In genomic region chr10:48209246-48209645, GRCh38 we compare ENCODE assay signal across 19 cellular contexts.
A peak's percentile ranks its signal among the peaks of the same experiment; 100 is the strongest.
DNase-seq lines count a peak whose midpoint lies in the region; ATAC-seq, FAIRE-seq and TF ChIP-seq lines count a peak whose summit lies in the region.
"Had no signal": no experiment of that assay in that cellular context is flagged by ENCODE, and none has a peak within 500 bp of the region (broad histone marks: within the 10 kb centered on the region; RNA-seq: fewer than 3 reads in every experiment).

No MANE protein-coding gene starts in this region.

- H3K18ac ChIP-seq in mesendoderm (ENCODE audit: low read length), result no peak overlapping the region

- no peak overlapping the region for H3K27ac ChIP-seq in brain microvascular endothelial cell
- H3K27ac ChIP-seq in mesendoderm (ENCODE audit: low read depth, low read length), result no peak overlapping the region
- H3K27ac ChIP-seq in CD8-positive, alpha-beta T cell (ENCODE audit: low read depth, low read length), result no peak overlapping the region
- H3K27ac ChIP-seq: BLaER1 treated with 17β-estradiol and CSF1 and Interleukin-3, amounts not matched to agents 10 nM and 100 nM; KMS-11 had no signal

- no peak overlapping the region for H2BK15ac ChIP-seq in mesendoderm (replicated peaks; ENCODE audit: low read depth)

- H3K36me3 ChIP-seq in brain microvascular endothelial cell (replicated peaks) (no peaks in the 10 kb centered on the region), mesendoderm (ENCODE audit: control insufficient read depth, insufficient read depth, low read length) (no peaks in the 10 kb centered on the region)
- no peaks in the 10 kb centered on the region for H3K36me3 ChIP-seq in CD8-positive, alpha-beta T cell (ENCODE audit: insufficient read depth, low read length)
- H3K36me3 ChIP-seq: BLaER1 treated with 17β-estradiol and CSF1 and Interleukin-3, amounts not matched to agents 10 nM and 100 nM; MG63 had no signal

- H3K4ac ChIP-seq in mesendoderm (ENCODE audit: low read depth, low read length), result no peak overlapping the region

- no peak overlapping the region for H3K4me3 ChIP-seq in brain microvascular endothelial cell (ENCODE audit: low read depth, low read length)
- H3K4me3 ChIP-seq in mesendoderm (ENCODE audit: low read length), result no peak overlapping the region
- no peak overlapping the region for H3K4me3 ChIP-seq in CD8-positive, alpha-beta T cell (ENCODE audit: low read depth, low read length)
- H3K4me3 ChIP-seq: BLaER1 treated with 17β-estradiol and CSF1 and Interleukin-3, amounts not matched to agents 10 nM and 100 nM; MG63 had no signal

- no peak overlapping the region for H2BK120ac ChIP-seq in mesendoderm (ENCODE audit: low read depth, low read length)

- H3K36me3 Mint-ChIP-seq in CD8-positive, alpha-beta T cell, result no peaks in the 10 kb centered on the region

- H4K5ac ChIP-seq in mesendoderm (ENCODE audit: low read length), result no peak overlapping the region

- no peaks in the 10 kb centered on the region for H3K9me3 Mint-ChIP-seq in CD8-positive, alpha-beta T cell

- TF ChIP-seq CTCF in brain microvascular endothelial cell (IDR thresholded peaks at IDR 0.05; ENCODE audit: low read depth, low read length, missing control alignments), result no peak
- no peak for TF ChIP-seq CTCF in CD8-positive, alpha-beta T cell (IDR thresholded peaks at IDR 0.05)

- H3K27me3 Mint-ChIP-seq in CD8-positive, alpha-beta T cell (ENCODE audit: low read depth), result no peaks in the 10 kb centered on the region

- no peak overlapping the region for H3K9ac ChIP-seq in mesendoderm (ENCODE audit: low read length)
- H3K9ac ChIP-seq: BLaER1 treated with 17β-estradiol and CSF1 and Interleukin-3, amounts not matched to agents 10 nM and 100 nM; KMS-11 had no signal

- POLR2A ChIA-PET in CD8-positive, alpha-beta T cell (lab: Charles Lee), result no interaction called here

- intact Hi-C loops in CD8-positive, alpha-beta T cell (cut with DNase I, micrococcal nuclease), result no loop called here

- no peak overlapping the region for H2BK5ac ChIP-seq in mesendoderm (ENCODE audit: low read length)

- H2AK5ac ChIP-seq in mesendoderm (ENCODE audit: low read length), result no peak overlapping the region

- H3K79me2 ChIP-seq in mesendoderm (ENCODE audit: control insufficient read depth, insufficient read depth, low read length), result no peaks in the 10 kb centered on the region

- in situ Hi-C loops in brain microvascular endothelial cell (cut with HindIII; ENCODE audit: low pct_ligation_motif_present, low sequenced_read_pairs), result no loop called here

- H3K56ac ChIP-seq in mesendoderm (ENCODE audit: low read length), result no peak overlapping the region

- peak; percentile 22 for DNase-seq in EH (ENCODE audit: low read depth)
- no peak for DNase-seq in RCC 7860 (ENCODE audit: low spot score)
- DNase-seq in brain microvascular endothelial cell, result peak; percentile 66
- DNase-seq in iris pigment epithelial cell (ENCODE audit: low read depth), result peak; percentile 73
- no peak for DNase-seq in mesendoderm
- no peak for DNase-seq in Ammon's horn (ENCODE audit: low spot score)
- no peak for DNase-seq in CD8-positive, alpha-beta T cell
- no peak for DNase-seq in HK-2 (ENCODE audit: unreplicated experiment)
- DNase-seq: DMS 273 treated with DMSO at 0.1 percent for 48 hours, MG63, NCI-H1092, NCI-H146, NCI-H2081, NCI-H510A, NCI-H82 had no signal

- H3K4me1 ChIP-seq in mesendoderm (ENCODE audit: control insufficient read depth, low read depth, low read length), result no peaks in the 10 kb centered on the region
- H3K4me1 ChIP-seq in CD8-positive, alpha-beta T cell (ENCODE audit: insufficient read depth, low read length), result no peaks in the 10 kb centered on the region
- H3K4me1 ChIP-seq: BLaER1 treated with 17β-estradiol and CSF1 and Interleukin-3, amounts not matched to agents 10 nM and 100 nM had no signal

- FAIRE-seq in RCC 7860 (lab: Jason Lieb, UNC), result peak; percentile 85
- FAIRE-seq: H1, HepG2 had no signal

- no peak overlapping the region for H3K4me3 Mint-ChIP-seq in CD8-positive, alpha-beta T cell

- H3K4me1 Mint-ChIP-seq in CD8-positive, alpha-beta T cell (ENCODE audit: low read depth), result no peaks in the 10 kb centered on the region

- ATAC-seq in CD8-positive, alpha-beta T cell, result no peak
- ATAC-seq: HepG2 had no signal

- no peak overlapping the region for H4K8ac ChIP-seq in mesendoderm (ENCODE audit: low read depth, low read length)

- H3K4me2 ChIP-seq in mesendoderm (ENCODE audit: low read length), result no peak overlapping the region
- H3K4me2 ChIP-seq: BLaER1 treated with 17β-estradiol and CSF1 and Interleukin-3, amounts not matched to agents 10 nM and 100 nM; KMS-11 had no signal

- CTCF ChIA-PET in CD8-positive, alpha-beta T cell (lab: Charles Lee), result no interaction called here

- no peak overlapping the region for H3K27ac Mint-ChIP-seq in CD8-positive, alpha-beta T cell

- H3K23ac ChIP-seq in mesendoderm (ENCODE audit: low read length), result no peak overlapping the region

- no peaks in the 10 kb centered on the region for H3K9me3 ChIP-seq in CD8-positive, alpha-beta T cell (ENCODE audit: low read length)
- H3K9me3 ChIP-seq: BLaER1 treated with 17β-estradiol and CSF1 and Interleukin-3, amounts not matched to agents 10 nM and 100 nM; MG63 had no signal

- peaks cover 13% of the 10 kb centered on the region for H3K27me3 ChIP-seq in brain microvascular endothelial cell (replicated peaks)
- no peaks in the 10 kb centered on the region for H3K27me3 ChIP-seq in mesendoderm (ENCODE audit: insufficient read depth, low read length, poor library complexity)
- H3K27me3 ChIP-seq in CD8-positive, alpha-beta T cell (ENCODE audit: insufficient read depth, low read length), result no peaks in the 10 kb centered on the region
- H3K27me3 ChIP-seq: BLaER1 treated with 17β-estradiol and CSF1 and Interleukin-3, amounts not matched to agents 10 nM and 100 nM; MG63 had no signal

- WGBS in mesendoderm (ENCODE audit: extremely low coverage, insufficient coverage, low lambda C conversion rate), result no CpG with 5 or more reads among the region's 2 CpGs

- no peaks in the 10 kb centered on the region for H3K79me1 ChIP-seq in mesendoderm (ENCODE audit: low read length)

Comparison
In these comparisons a context has a peak if more than half of its experiments do, and no peak if none do; other contexts are left out.
1. DNase-seq: peak in EH (single experiment), brain microvascular endothelial cell (single experiment) and iris pigment epithelial cell (single experiment); none in RCC 7860 (single experiment), mesendoderm (single experiment), Ammon's horn (single experiment), CD8-positive, alpha-beta T cell (0 of 7) and HK-2 (single experiment).